Comparison of ENCODE assay signal across 9 cellular contexts in genomic region chr3:10641760-10642159, GRCh38.
"Had no signal": no experiment of that assay in that cellular context is flagged by ENCODE, and none has a peak within 500 bp of the region (broad histone marks: within the 10 kb centered on the region; RNA-seq: fewer than 3 reads in every experiment).

No MANE protein-coding gene starts in this region.

- H3K27ac ChIP-seq: HL-60, KMS-11 had no signal

- H3K4me3 Mint-ChIP-seq: IgD-negative memory B cell had no signal

- H3K27ac Mint-ChIP-seq: IgD-negative memory B cell had no signal

- DNase-seq: IMR-90, KBM-7, KG1 had no signal

- ATAC-seq: HepG2, K562 had no signal

- FAIRE-seq: HepG2, HTR-8/SVneo, K562 had no signal

- H3K4me3 ChIP-seq: K562 had no signal
